In the genomic region with DNA sequence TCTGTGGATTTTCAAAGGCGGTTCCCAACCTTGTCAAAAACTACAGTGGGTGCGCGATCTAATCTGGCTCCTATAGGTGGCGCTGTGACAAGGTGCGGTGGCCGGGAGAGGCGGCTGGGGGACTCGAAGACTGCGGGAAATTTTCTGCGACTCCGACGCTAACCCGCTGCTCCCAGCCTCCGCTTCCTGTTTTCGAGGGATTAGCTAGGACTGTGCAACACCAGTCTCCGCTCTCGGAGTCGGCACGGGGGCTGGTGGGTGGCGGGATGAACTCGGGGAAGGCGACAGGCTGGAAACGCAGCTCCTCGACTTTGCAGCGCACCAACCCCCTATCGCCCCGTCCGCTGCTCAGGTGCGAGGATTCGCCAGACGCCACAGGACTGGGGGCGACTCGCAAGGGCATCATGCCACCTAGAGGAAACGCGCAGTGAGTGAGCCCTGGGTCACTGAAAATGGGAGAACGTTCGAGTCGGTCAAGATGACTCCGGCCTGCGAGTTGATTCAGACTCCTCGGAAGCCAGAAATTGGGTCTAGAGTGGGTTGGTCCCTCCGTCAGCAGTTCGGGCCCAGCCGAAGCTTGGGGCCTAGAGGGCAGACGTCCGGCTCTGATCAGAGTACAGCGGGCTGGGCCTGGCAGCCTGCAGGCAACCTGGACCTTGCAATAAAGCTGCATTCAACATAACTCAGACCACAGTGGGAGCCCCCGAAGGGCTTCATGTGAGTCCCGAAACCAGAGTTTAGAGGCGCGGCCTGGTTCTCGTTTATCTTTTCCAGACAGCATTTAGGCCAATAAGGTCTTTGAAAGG, we compare ENCODE assay signal across 1 cellular context.
A peak's percentile ranks its signal among the peaks of the same experiment; 100 is the strongest.
TF ChIP-seq lines count a peak whose summit lies in the region.

No MANE protein-coding gene starts in this region.

TF ChIP-seq in HepG2, 621 proteins besides CTCF, POLR2A, EP300 and RAD21 (continued from another document and continues in another):
- TF ChIP-seq ZNF839 (CRISPR knock-in tag; IDR thresholded peaks at IDR 0.05; ENCODE audit: borderline replicate concordance) (peak; percentile 84; the same call in 1 of the 2 replicates), ZFX (CRISPR knock-in tag; IDR thresholded peaks at IDR 0.05; ENCODE audit: low read depth) (peak; percentile 31; the same call in 1 of the 2 replicates), ZBTB7A (CRISPR knock-in tag; IDR thresholded peaks at IDR 0.05) (0 out of 2 replicates have a peak, but pooled peaks have one; percentile 6), ZNF350 (CRISPR knock-in tag; IDR thresholded peaks at IDR 0.05; ENCODE audit: borderline replicate concordance, low read depth) (peak; percentile 77), NFKBIZ (CRISPR knock-in tag; IDR thresholded peaks at IDR 0.05) (no peak), RBM39 (IDR thresholded peaks at IDR 0.05; ENCODE audit: low read depth, low read length, poor library complexity, severe bottlenecking) (peak; percentile 78), KLF13 (CRISPR knock-in tag; IDR thresholded peaks at IDR 0.05) (peak; percentile 45; the same call in 1 of the 2 replicates), EZH2 (conservative IDR thresholded peaks at IDR 0.05; ENCODE audit: low read depth, low read length) (peak; percentile 98), ZFP41 (CRISPR knock-in tag; IDR thresholded peaks at IDR 0.05; ENCODE audit: borderline replicate concordance) (peak; percentile 86; the same call in 1 of the 2 replicates), CBX2 (IDR thresholded peaks at IDR 0.05; ENCODE audit: low read depth, low read length) (peak; percentile 77; the same call in 1 of the 2 replicates), CBX2 (CRISPR knock-in tag; IDR thresholded peaks at IDR 0.05; ENCODE audit: low read depth) (no peak; the same call in 1 of the 2 replicates), NR2F2 (IDR thresholded peaks at IDR 0.05; ENCODE audit: borderline replicate concordance, low read depth) (no peak), ATF1 (CRISPR knock-in tag; IDR thresholded peaks at IDR 0.05) (no peak), ASH2L (IDR thresholded peaks at IDR 0.05; ENCODE audit: insufficient read length, low read depth, low read length) (no peak), CBFB (CRISPR knock-in tag; IDR thresholded peaks at IDR 0.05) (0 out of 2 replicates have a peak, but pooled peaks have one; percentile 13), KDM2A (CRISPR knock-in tag; IDR thresholded peaks at IDR 0.05; ENCODE audit: borderline replicate concordance, low read depth) (peak; percentile 59; the same call in 1 of the 2 replicates), ZNF619 (CRISPR knock-in tag; IDR thresholded peaks at IDR 0.05) (0 out of 2 replicates have a peak, but pooled peaks have one; percentile 82), HNRNPLL (IDR thresholded peaks at IDR 0.05; ENCODE audit: low read depth, low read length, poor library complexity, severe bottlenecking) (peak; percentile 77), ZNF777 (CRISPR knock-in tag; IDR thresholded peaks at IDR 0.05) (peak; percentile 52; the same call in 1 of the 2 replicates), CHCHD3 (CRISPR knock-in tag; IDR thresholded peaks at IDR 0.05) (0 out of 2 replicates have a peak, but pooled peaks have one; percentile 9), HDAC2 (CRISPR knock-in tag; IDR thresholded peaks at IDR 0.05) (no peak), ZMYM3 (CRISPR knock-in tag; IDR thresholded peaks at IDR 0.05) (0 out of 2 replicates have a peak, but pooled peaks have one; percentile 15), SMC3 (IDR thresholded peaks at IDR 0.05; ENCODE audit: low read length) (peak; percentile 29; the same call in 1 of the 2 replicates), POGZ (CRISPR knock-in tag; IDR thresholded peaks at IDR 0.05) (peak; percentile 16; the same call in 1 of the 2 replicates), DNMT1 (CRISPR knock-in tag; IDR thresholded peaks at IDR 0.05) (peak; percentile 87), FLYWCH1 (CRISPR knock-in tag; IDR thresholded peaks at IDR 0.05) (0 out of 2 replicates have a peak, but pooled peaks have one; percentile 43), HOXA7 (CRISPR knock-in tag; IDR thresholded peaks at IDR 0.05) (no peak)
- TF ChIP-seq, protein P1, sequence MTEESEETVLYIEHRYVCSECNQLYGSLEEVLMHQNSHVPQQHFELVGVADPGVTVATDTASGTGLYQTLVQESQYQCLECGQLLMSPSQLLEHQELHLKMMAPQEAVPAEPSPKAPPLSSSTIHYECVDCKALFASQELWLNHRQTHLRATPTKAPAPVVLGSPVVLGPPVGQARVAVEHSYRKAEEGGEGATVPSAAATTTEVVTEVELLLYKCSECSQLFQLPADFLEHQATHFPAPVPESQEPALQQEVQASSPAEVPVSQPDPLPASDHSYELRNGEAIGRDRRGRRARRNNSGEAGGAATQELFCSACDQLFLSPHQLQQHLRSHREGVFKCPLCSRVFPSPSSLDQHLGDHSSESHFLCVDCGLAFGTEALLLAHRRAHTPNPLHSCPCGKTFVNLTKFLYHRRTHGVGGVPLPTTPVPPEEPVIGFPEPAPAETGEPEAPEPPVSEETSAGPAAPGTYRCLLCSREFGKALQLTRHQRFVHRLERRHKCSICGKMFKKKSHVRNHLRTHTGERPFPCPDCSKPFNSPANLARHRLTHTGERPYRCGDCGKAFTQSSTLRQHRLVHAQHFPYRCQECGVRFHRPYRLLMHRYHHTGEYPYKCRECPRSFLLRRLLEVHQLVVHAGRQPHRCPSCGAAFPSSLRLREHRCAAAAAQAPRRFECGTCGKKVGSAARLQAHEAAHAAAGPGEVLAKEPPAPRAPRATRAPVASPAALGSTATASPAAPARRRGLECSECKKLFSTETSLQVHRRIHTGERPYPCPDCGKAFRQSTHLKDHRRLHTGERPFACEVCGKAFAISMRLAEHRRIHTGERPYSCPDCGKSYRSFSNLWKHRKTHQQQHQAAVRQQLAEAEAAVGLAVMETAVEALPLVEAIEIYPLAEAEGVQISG (CRISPR knock-in tag; IDR thresholded peaks at IDR 0.05) = peak; percentile 43
- TF ChIP-seq, protein P2, sequence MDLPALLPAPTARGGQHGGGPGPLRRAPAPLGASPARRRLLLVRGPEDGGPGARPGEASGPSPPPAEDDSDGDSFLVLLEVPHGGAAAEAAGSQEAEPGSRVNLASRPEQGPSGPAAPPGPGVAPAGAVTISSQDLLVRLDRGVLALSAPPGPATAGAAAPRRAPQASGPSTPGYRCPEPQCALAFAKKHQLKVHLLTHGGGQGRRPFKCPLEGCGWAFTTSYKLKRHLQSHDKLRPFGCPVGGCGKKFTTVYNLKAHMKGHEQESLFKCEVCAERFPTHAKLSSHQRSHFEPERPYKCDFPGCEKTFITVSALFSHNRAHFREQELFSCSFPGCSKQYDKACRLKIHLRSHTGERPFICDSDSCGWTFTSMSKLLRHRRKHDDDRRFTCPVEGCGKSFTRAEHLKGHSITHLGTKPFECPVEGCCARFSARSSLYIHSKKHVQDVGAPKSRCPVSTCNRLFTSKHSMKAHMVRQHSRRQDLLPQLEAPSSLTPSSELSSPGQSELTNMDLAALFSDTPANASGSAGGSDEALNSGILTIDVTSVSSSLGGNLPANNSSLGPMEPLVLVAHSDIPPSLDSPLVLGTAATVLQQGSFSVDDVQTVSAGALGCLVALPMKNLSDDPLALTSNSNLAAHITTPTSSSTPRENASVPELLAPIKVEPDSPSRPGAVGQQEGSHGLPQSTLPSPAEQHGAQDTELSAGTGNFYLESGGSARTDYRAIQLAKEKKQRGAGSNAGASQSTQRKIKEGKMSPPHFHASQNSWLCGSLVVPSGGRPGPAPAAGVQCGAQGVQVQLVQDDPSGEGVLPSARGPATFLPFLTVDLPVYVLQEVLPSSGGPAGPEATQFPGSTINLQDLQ (CRISPR knock-in tag; IDR thresholded peaks at IDR 0.05) = peak; percentile 43; the same call in 1 of the 2 replicates
- TF ChIP-seq, protein P3, sequence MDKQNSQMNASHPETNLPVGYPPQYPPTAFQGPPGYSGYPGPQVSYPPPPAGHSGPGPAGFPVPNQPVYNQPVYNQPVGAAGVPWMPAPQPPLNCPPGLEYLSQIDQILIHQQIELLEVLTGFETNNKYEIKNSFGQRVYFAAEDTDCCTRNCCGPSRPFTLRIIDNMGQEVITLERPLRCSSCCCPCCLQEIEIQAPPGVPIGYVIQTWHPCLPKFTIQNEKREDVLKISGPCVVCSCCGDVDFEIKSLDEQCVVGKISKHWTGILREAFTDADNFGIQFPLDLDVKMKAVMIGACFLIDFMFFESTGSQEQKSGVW (CRISPR knock-in tag; IDR thresholded peaks at IDR 0.05; ENCODE audit: borderline replicate concordance) = 0 out of 2 replicates have a peak, but pooled peaks have one; percentile 55
- TF ChIP-seq, protein P4, sequence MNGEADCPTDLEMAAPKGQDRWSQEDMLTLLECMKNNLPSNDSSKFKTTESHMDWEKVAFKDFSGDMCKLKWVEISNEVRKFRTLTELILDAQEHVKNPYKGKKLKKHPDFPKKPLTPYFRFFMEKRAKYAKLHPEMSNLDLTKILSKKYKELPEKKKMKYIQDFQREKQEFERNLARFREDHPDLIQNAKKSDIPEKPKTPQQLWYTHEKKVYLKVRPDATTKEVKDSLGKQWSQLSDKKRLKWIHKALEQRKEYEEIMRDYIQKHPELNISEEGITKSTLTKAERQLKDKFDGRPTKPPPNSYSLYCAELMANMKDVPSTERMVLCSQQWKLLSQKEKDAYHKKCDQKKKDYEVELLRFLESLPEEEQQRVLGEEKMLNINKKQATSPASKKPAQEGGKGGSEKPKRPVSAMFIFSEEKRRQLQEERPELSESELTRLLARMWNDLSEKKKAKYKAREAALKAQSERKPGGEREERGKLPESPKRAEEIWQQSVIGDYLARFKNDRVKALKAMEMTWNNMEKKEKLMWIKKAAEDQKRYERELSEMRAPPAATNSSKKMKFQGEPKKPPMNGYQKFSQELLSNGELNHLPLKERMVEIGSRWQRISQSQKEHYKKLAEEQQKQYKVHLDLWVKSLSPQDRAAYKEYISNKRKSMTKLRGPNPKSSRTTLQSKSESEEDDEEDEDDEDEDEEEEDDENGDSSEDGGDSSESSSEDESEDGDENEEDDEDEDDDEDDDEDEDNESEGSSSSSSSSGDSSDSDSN (CRISPR knock-in tag; IDR thresholded peaks at IDR 0.05) = peak; percentile 73
- TF ChIP-seq, protein P5, sequence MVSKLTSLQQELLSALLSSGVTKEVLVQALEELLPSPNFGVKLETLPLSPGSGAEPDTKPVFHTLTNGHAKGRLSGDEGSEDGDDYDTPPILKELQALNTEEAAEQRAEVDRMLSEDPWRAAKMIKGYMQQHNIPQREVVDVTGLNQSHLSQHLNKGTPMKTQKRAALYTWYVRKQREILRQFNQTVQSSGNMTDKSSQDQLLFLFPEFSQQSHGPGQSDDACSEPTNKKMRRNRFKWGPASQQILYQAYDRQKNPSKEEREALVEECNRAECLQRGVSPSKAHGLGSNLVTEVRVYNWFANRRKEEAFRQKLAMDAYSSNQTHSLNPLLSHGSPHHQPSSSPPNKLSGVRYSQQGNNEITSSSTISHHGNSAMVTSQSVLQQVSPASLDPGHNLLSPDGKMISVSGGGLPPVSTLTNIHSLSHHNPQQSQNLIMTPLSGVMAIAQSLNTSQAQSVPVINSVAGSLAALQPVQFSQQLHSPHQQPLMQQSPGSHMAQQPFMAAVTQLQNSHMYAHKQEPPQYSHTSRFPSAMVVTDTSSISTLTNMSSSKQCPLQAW (CRISPR knock-in tag; IDR thresholded peaks at IDR 0.05) = peak; percentile 49; the same call in 1 of the 2 replicates
- TF ChIP-seq, protein P6, sequence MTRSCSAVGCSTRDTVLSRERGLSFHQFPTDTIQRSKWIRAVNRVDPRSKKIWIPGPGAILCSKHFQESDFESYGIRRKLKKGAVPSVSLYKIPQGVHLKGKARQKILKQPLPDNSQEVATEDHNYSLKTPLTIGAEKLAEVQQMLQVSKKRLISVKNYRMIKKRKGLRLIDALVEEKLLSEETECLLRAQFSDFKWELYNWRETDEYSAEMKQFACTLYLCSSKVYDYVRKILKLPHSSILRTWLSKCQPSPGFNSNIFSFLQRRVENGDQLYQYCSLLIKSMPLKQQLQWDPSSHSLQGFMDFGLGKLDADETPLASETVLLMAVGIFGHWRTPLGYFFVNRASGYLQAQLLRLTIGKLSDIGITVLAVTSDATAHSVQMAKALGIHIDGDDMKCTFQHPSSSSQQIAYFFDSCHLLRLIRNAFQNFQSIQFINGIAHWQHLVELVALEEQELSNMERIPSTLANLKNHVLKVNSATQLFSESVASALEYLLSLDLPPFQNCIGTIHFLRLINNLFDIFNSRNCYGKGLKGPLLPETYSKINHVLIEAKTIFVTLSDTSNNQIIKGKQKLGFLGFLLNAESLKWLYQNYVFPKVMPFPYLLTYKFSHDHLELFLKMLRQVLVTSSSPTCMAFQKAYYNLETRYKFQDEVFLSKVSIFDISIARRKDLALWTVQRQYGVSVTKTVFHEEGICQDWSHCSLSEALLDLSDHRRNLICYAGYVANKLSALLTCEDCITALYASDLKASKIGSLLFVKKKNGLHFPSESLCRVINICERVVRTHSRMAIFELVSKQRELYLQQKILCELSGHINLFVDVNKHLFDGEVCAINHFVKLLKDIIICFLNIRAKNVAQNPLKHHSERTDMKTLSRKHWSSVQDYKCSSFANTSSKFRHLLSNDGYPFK (CRISPR knock-in tag; IDR thresholded peaks at IDR 0.05; ENCODE audit: borderline replicate concordance) = 0 out of 2 replicates have a peak, but pooled peaks have one; percentile 15
- TF ChIP-seq, protein P7, sequence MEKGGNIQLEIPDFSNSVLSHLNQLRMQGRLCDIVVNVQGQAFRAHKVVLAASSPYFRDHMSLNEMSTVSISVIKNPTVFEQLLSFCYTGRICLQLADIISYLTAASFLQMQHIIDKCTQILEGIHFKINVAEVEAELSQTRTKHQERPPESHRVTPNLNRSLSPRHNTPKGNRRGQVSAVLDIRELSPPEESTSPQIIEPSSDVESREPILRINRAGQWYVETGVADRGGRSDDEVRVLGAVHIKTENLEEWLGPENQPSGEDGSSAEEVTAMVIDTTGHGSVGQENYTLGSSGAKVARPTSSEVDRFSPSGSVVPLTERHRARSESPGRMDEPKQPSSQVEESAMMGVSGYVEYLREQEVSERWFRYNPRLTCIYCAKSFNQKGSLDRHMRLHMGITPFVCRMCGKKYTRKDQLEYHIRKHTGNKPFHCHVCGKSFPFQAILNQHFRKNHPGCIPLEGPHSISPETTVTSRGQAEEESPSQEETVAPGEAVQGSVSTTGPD (CRISPR knock-in tag; IDR thresholded peaks at IDR 0.05) = no peak
- TF ChIP-seq, protein P8, sequence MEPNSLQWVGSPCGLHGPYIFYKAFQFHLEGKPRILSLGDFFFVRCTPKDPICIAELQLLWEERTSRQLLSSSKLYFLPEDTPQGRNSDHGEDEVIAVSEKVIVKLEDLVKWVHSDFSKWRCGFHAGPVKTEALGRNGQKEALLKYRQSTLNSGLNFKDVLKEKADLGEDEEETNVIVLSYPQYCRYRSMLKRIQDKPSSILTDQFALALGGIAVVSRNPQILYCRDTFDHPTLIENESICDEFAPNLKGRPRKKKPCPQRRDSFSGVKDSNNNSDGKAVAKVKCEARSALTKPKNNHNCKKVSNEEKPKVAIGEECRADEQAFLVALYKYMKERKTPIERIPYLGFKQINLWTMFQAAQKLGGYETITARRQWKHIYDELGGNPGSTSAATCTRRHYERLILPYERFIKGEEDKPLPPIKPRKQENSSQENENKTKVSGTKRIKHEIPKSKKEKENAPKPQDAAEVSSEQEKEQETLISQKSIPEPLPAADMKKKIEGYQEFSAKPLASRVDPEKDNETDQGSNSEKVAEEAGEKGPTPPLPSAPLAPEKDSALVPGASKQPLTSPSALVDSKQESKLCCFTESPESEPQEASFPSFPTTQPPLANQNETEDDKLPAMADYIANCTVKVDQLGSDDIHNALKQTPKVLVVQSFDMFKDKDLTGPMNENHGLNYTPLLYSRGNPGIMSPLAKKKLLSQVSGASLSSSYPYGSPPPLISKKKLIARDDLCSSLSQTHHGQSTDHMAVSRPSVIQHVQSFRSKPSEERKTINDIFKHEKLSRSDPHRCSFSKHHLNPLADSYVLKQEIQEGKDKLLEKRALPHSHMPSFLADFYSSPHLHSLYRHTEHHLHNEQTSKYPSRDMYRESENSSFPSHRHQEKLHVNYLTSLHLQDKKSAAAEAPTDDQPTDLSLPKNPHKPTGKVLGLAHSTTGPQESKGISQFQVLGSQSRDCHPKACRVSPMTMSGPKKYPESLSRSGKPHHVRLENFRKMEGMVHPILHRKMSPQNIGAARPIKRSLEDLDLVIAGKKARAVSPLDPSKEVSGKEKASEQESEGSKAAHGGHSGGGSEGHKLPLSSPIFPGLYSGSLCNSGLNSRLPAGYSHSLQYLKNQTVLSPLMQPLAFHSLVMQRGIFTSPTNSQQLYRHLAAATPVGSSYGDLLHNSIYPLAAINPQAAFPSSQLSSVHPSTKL (CRISPR knock-in tag; IDR thresholded peaks at IDR 0.05) = no peak
